1 cellular context compared by ENCODE assay signal in genomic region chr20:47785321-47785899, GRCh38.
TF ChIP-seq lines count a peak whose summit lies in the region.

Gene SULF2 (minus strand): TSS chr20:47785481. CDS start chr20:47757363, 28,118 bp downstream.

TF ChIP-seq in GM23338, 12 proteins besides CTCF, POLR2A, EP300 and RAD21 (continued from another document):
- TF ChIP-seq ZNF462 (CRISPR knock-in tag; IDR thresholded peaks at IDR 0.05) (no peak), ZNF331 (CRISPR knock-in tag; IDR thresholded peaks at IDR 0.05; ENCODE audit: low read depth) (no peak), CREB1 (CRISPR knock-in tag; IDR thresholded peaks at IDR 0.05; ENCODE audit: low read depth) (no peak), ZNF114 (CRISPR knock-in tag; IDR thresholded peaks at IDR 0.05) (no peak), POLR2AphosphoS5 (IDR thresholded peaks at IDR 0.05; ENCODE audit: low read depth) (no peak), STAT1 (IDR thresholded peaks at IDR 0.05; ENCODE audit: unreplicated experiment) (no peak), REST (IDR thresholded peaks at IDR 0.05; ENCODE audit: unreplicated experiment) (no peak), EZH2 (IDR thresholded peaks at IDR 0.05; ENCODE audit: low read depth, unreplicated experiment) (no peak)
